In the genomic region with DNA sequence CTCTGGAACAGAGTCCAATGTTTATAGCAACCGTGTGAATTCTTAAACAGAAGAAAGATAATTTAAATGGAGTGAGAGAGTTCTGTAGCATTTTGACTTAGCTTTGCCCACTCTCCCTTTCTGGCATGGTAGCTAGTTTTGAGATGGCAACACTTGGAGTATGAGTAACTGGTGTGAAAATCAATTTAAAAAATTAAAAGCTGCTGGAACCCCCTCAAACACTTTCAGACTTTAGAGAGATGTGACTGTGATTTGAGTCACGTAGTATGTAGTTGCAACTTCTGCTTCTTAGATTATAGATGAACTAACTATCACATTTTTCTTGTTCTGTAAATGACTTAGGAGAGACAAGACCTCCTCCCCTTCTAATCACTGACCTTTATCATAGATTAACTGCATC, we compare ENCODE assay signal across 1 cellular context.
TF ChIP-seq lines count a peak whose summit lies in the region.

No MANE protein-coding gene starts in this region.

TF ChIP-seq in GM12878, 131 proteins besides CTCF, POLR2A, EP300 and RAD21 (continued from another document and continues in another):
- TF ChIP-seq, protein P1, sequence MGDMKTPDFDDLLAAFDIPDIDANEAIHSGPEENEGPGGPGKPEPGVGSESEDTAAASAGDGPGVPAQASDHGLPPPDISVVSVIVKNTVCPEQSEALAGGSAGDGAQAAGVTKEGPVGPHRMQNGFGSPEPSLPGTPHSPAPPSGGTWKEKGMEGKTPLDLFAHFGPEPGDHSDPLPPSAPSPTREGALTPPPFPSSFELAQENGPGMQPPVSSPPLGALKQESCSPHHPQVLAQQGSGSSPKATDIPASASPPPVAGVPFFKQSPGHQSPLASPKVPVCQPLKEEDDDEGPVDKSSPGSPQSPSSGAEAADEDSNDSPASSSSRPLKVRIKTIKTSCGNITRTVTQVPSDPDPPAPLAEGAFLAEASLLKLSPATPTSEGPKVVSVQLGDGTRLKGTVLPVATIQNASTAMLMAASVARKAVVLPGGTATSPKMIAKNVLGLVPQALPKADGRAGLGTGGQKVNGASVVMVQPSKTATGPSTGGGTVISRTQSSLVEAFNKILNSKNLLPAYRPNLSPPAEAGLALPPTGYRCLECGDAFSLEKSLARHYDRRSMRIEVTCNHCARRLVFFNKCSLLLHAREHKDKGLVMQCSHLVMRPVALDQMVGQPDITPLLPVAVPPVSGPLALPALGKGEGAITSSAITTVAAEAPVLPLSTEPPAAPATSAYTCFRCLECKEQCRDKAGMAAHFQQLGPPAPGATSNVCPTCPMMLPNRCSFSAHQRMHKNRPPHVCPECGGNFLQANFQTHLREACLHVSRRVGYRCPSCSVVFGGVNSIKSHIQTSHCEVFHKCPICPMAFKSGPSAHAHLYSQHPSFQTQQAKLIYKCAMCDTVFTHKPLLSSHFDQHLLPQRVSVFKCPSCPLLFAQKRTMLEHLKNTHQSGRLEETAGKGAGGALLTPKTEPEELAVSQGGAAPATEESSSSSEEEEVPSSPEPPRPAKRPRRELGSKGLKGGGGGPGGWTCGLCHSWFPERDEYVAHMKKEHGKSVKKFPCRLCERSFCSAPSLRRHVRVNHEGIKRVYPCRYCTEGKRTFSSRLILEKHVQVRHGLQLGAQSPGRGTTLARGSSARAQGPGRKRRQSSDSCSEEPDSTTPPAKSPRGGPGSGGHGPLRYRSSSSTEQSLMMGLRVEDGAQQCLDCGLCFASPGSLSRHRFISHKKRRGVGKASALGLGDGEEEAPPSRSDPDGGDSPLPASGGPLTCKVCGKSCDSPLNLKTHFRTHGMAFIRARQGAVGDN (IDR thresholded peaks at IDR 0.05), result 0 out of 2 replicates have a peak, but pooled peaks have one; percentile 47
- TF ChIP-seq, protein P2, sequence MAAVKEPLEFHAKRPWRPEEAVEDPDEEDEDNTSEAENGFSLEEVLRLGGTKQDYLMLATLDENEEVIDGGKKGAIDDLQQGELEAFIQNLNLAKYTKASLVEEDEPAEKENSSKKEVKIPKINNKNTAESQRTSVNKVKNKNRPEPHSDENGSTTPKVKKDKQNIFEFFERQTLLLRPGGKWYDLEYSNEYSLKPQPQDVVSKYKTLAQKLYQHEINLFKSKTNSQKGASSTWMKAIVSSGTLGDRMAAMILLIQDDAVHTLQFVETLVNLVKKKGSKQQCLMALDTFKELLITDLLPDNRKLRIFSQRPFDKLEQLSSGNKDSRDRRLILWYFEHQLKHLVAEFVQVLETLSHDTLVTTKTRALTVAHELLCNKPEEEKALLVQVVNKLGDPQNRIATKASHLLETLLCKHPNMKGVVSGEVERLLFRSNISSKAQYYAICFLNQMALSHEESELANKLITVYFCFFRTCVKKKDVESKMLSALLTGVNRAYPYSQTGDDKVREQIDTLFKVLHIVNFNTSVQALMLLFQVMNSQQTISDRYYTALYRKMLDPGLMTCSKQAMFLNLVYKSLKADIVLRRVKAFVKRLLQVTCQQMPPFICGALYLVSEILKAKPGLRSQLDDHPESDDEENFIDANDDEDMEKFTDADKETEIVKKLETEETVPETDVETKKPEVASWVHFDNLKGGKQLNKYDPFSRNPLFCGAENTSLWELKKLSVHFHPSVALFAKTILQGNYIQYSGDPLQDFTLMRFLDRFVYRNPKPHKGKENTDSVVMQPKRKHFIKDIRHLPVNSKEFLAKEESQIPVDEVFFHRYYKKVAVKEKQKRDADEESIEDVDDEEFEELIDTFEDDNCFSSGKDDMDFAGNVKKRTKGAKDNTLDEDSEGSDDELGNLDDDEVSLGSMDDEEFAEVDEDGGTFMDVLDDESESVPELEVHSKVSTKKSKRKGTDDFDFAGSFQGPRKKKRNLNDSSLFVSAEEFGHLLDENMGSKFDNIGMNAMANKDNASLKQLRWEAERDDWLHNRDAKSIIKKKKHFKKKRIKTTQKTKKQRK (IDR thresholded peaks at IDR 0.05; ENCODE audit: low read depth, low read length), result no peak
- TF ChIP-seq KDM1A (IDR thresholded peaks at IDR 0.05; ENCODE audit: borderline replicate concordance) (no peak), POLR2AphosphoS2 (IDR thresholded peaks at IDR 0.05; ENCODE audit: low read depth, low read length) (no peak), BHLHE40 (IDR thresholded peaks at IDR 0.05; ENCODE audit: borderline replicate concordance in 1 of 2, low read depth in 2 of 2, low read length in 1 of 2) (peak in 1 of 2 experiments; percentile 29; a peak in 1 of 4 replicates), RBBP5 (conservative IDR thresholded peaks at IDR 0.05) (no peak), MTA3 (IDR thresholded peaks at IDR 0.05; ENCODE audit: borderline replicate concordance, low read length) (no peak), STAT1 (conservative IDR thresholded peaks at IDR 0.05) (no peak), MEF2A (IDR thresholded peaks at IDR 0.05; ENCODE audit: insufficient read depth, low read depth, low read length) (no peak), IKZF1 (conservative IDR thresholded peaks at IDR 0.05) (peak; percentile 27; the same call in 1 of the 2 replicates), MTA2 (IDR thresholded peaks at IDR 0.05; ENCODE audit: low read depth) (peak; percentile 94), YBX1 (IDR thresholded peaks at IDR 0.05) (no peak), KAT2A (conservative IDR thresholded peaks at IDR 0.05; ENCODE audit: control insufficient read depth, low read depth, low read length) (no peak), ZNF207 (IDR thresholded peaks at IDR 0.05; ENCODE audit: borderline replicate concordance) (no peak), CREM (IDR thresholded peaks at IDR 0.05; ENCODE audit: low read depth) (no peak), ZNF622 (IDR thresholded peaks at IDR 0.05) (no peak), RUNX3 (IDR thresholded peaks at IDR 0.05; ENCODE audit: low read length) (no peak), ZSCAN29 (IDR thresholded peaks at IDR 0.05) (no peak), ZNF274 (IDR thresholded peaks at IDR 0.05; ENCODE audit: insufficient read depth, insufficient read length) (no peak), MXI1 (IDR thresholded peaks at IDR 0.05; ENCODE audit: low read depth, low read length) (no peak), SPI1 (IDR thresholded peaks at IDR 0.05; ENCODE audit: borderline replicate concordance, insufficient read depth, low read depth, low read length) (no peak), FOS (IDR thresholded peaks at IDR 0.05; ENCODE audit: borderline replicate concordance, extremely low read depth, insufficient read length) (no peak)
- TF ChIP-seq, protein P3, sequence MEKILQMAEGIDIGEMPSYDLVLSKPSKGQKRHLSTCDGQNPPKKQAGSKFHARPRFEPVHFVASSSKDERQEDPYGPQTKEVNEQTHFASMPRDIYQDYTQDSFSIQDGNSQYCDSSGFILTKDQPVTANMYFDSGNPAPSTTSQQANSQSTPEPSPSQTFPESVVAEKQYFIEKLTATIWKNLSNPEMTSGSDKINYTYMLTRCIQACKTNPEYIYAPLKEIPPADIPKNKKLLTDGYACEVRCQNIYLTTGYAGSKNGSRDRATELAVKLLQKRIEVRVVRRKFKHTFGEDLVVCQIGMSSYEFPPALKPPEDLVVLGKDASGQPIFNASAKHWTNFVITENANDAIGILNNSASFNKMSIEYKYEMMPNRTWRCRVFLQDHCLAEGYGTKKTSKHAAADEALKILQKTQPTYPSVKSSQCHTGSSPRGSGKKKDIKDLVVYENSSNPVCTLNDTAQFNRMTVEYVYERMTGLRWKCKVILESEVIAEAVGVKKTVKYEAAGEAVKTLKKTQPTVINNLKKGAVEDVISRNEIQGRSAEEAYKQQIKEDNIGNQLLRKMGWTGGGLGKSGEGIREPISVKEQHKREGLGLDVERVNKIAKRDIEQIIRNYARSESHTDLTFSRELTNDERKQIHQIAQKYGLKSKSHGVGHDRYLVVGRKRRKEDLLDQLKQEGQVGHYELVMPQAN (conservative IDR thresholded peaks at IDR 0.05), result no peak
- TF ChIP-seq, protein P4, sequence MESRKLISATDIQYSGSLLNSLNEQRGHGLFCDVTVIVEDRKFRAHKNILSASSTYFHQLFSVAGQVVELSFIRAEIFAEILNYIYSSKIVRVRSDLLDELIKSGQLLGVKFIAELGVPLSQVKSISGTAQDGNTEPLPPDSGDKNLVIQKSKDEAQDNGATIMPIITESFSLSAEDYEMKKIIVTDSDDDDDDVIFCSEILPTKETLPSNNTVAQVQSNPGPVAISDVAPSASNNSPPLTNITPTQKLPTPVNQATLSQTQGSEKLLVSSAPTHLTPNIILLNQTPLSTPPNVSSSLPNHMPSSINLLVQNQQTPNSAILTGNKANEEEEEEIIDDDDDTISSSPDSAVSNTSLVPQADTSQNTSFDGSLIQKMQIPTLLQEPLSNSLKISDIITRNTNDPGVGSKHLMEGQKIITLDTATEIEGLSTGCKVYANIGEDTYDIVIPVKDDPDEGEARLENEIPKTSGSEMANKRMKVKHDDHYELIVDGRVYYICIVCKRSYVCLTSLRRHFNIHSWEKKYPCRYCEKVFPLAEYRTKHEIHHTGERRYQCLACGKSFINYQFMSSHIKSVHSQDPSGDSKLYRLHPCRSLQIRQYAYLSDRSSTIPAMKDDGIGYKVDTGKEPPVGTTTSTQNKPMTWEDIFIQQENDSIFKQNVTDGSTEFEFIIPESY (IDR thresholded peaks at IDR 0.05), result no peak
- TF ChIP-seq, protein P5, sequence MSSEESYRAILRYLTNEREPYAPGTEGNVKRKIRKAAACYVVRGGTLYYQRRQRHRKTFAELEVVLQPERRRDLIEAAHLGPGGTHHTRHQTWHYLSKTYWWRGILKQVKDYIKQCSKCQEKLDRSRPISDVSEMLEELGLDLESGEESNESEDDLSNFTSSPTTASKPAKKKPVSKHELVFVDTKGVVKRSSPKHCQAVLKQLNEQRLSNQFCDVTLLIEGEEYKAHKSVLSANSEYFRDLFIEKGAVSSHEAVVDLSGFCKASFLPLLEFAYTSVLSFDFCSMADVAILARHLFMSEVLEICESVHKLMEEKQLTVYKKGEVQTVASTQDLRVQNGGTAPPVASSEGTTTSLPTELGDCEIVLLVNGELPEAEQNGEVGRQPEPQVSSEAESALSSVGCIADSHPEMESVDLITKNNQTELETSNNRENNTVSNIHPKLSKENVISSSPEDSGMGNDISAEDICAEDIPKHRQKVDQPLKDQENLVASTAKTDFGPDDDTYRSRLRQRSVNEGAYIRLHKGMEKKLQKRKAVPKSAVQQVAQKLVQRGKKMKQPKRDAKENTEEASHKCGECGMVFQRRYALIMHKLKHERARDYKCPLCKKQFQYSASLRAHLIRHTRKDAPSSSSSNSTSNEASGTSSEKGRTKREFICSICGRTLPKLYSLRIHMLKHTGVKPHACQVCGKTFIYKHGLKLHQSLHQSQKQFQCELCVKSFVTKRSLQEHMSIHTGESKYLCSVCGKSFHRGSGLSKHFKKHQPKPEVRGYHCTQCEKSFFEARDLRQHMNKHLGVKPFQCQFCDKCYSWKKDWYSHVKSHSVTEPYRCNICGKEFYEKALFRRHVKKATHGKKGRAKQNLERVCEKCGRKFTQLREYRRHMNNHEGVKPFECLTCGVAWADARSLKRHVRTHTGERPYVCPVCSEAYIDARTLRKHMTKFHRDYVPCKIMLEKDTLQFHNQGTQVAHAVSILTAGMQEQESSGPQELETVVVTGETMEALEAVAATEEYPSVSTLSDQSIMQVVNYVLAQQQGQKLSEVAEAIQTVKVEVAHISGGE (CRISPR knock-in tag; IDR thresholded peaks at IDR 0.05), result no peak
- TF ChIP-seq, protein P6, sequence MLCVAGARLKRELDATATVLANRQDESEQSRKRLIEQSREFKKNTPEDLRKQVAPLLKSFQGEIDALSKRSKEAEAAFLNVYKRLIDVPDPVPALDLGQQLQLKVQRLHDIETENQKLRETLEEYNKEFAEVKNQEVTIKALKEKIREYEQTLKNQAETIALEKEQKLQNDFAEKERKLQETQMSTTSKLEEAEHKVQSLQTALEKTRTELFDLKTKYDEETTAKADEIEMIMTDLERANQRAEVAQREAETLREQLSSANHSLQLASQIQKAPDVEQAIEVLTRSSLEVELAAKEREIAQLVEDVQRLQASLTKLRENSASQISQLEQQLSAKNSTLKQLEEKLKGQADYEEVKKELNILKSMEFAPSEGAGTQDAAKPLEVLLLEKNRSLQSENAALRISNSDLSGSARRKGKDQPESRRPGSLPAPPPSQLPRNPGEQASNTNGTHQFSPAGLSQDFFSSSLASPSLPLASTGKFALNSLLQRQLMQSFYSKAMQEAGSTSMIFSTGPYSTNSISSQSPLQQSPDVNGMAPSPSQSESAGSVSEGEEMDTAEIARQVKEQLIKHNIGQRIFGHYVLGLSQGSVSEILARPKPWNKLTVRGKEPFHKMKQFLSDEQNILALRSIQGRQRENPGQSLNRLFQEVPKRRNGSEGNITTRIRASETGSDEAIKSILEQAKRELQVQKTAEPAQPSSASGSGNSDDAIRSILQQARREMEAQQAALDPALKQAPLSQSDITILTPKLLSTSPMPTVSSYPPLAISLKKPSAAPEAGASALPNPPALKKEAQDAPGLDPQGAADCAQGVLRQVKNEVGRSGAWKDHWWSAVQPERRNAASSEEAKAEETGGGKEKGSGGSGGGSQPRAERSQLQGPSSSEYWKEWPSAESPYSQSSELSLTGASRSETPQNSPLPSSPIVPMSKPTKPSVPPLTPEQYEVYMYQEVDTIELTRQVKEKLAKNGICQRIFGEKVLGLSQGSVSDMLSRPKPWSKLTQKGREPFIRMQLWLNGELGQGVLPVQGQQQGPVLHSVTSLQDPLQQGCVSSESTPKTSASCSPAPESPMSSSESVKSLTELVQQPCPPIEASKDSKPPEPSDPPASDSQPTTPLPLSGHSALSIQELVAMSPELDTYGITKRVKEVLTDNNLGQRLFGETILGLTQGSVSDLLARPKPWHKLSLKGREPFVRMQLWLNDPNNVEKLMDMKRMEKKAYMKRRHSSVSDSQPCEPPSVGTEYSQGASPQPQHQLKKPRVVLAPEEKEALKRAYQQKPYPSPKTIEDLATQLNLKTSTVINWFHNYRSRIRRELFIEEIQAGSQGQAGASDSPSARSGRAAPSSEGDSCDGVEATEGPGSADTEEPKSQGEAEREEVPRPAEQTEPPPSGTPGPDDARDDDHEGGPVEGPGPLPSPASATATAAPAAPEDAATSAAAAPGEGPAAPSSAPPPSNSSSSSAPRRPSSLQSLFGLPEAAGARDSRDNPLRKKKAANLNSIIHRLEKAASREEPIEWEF (IDR thresholded peaks at IDR 0.05; ENCODE audit: insufficient replicate concordance, low read depth, low read length), result no peak
- TF ChIP-seq, protein P7, sequence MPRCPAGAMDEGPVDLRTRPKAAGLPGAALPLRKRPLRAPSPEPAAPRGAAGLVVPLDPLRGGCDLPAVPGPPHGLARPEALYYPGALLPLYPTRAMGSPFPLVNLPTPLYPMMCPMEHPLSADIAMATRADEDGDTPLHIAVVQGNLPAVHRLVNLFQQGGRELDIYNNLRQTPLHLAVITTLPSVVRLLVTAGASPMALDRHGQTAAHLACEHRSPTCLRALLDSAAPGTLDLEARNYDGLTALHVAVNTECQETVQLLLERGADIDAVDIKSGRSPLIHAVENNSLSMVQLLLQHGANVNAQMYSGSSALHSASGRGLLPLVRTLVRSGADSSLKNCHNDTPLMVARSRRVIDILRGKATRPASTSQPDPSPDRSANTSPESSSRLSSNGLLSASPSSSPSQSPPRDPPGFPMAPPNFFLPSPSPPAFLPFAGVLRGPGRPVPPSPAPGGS (IDR thresholded peaks at IDR 0.05; ENCODE audit: borderline replicate concordance, insufficient read depth, low read depth, low read length, poor library complexity, severe bottlenecking), result no peak
- TF ChIP-seq, protein P8, sequence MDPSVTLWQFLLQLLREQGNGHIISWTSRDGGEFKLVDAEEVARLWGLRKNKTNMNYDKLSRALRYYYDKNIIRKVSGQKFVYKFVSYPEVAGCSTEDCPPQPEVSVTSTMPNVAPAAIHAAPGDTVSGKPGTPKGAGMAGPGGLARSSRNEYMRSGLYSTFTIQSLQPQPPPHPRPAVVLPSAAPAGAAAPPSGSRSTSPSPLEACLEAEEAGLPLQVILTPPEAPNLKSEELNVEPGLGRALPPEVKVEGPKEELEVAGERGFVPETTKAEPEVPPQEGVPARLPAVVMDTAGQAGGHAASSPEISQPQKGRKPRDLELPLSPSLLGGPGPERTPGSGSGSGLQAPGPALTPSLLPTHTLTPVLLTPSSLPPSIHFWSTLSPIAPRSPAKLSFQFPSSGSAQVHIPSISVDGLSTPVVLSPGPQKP (IDR thresholded peaks at IDR 0.05; ENCODE audit: low read depth, low read length), result no peak
